27 cellular contexts compared by ENCODE assay signal in genomic region chr2:98205901-98206300, GRCh38.
"Had no signal": no experiment of that assay in that cellular context is flagged by ENCODE, and none has a peak within 500 bp of the region (broad histone marks: within the 10 kb centered on the region; RNA-seq: fewer than 3 reads in every experiment).

No MANE protein-coding gene starts in this region.

- DNase-seq: cortex of kidney; effector memory CD8-positive, alpha-beta T cell; foreskin fibroblast; gastrocnemius medialis; head of caudate nucleus; kidney; mucosa of descending colon; naive B cell; pancreas; retina; right lobe of liver; small intestine; stimulated activated CD4-positive, alpha-beta T cell treated with anti-CD3 and anti-CD28 coated beads, Interleukin-15, amount 100 ng/mL, for 24 hours; stimulated activated CD4-positive, alpha-beta T cell treated with anti-CD3 and anti-CD28 coated beads, Interleukin-2, amount 100 ng/mL, for 48 hours; stimulated activated naive B cell treated with anti-CD40 and anti-IgM and Interleukin-4, amounts not matched to agents 10 μg/mL and 1 μg/mL and 100 μg/mL, for 72 hours; upper lobe of left lung; uterus had no signal

- H3K27ac Mint-ChIP-seq: effector memory CD8-positive, alpha-beta T cell; memory B cell; mesothelial cell of epicardium; naive B cell; natural killer cell treated with Interleukin-12 subunit alpha and Interleukin-12 subunit beta and Interleukin-15 and Interleukin-18, amount 100 ng/mL, for 72 hours; stimulated activated naive B cell treated with anti-CD40 and anti-IgM and Interleukin-4, amounts not matched to agents 10 μg/mL and 1 μg/mL and 100 μg/mL, for 72 hours; stimulated activated naive CD8-positive, alpha-beta T cell treated with anti-CD3 and anti-CD28 coated beads, Interleukin-15, Interleukin-2, amounts not matched to agents 100 ng/mL and 50 ng/mL, for 24 hours had no signal

- ATAC-seq: effector memory CD8-positive, alpha-beta T cell; gastrocnemius medialis; left lobe of liver; mucosa of descending colon; natural killer cell treated with Interleukin-12 subunit alpha and Interleukin-12 subunit beta and Interleukin-15 and Interleukin-18, amount 100 ng/mL, for 72 hours; pancreas; right lobe of liver; stimulated activated naive B cell treated with anti-CD40 and anti-IgM and Interleukin-4, amounts not matched to agents 10 μg/mL and 1 μg/mL and 100 μg/mL, for 72 hours had no signal

- H3K36me3 Mint-ChIP-seq: memory B cell; mesothelial cell of epicardium; naive B cell; natural killer cell treated with Interleukin-12 subunit alpha and Interleukin-12 subunit beta and Interleukin-15 and Interleukin-18, amount 100 ng/mL, for 72 hours; stimulated activated naive B cell treated with anti-CD40 and anti-IgM and Interleukin-4, amounts not matched to agents 10 μg/mL and 1 μg/mL and 100 μg/mL, for 72 hours had no signal

- H3K4me1 ChIP-seq: gastrocnemius medialis, pancreas, right lobe of liver, tibial nerve, upper lobe of left lung, uterus had no signal

- H3K4me1 Mint-ChIP-seq: memory B cell; naive B cell; neural crest cell; stimulated activated naive B cell treated with anti-CD40 and anti-IgM and Interleukin-4, amounts not matched to agents 10 μg/mL and 1 μg/mL and 100 μg/mL, for 72 hours had no signal

- H3K27me3 ChIP-seq: gastrocnemius medialis, pancreas, right lobe of liver, tibial nerve, upper lobe of left lung, uterus had no signal

- H3K9me3 ChIP-seq: gastrocnemius medialis, mucosa of descending colon, neutrophil, pancreas, right lobe of liver, thoracic aorta, tibial nerve, upper lobe of left lung, uterus had no signal

- FAIRE-seq: small intestine had no signal

- H3K36me3 ChIP-seq: gastrocnemius medialis, neutrophil, pancreas, right lobe of liver, thoracic aorta, tibial nerve, upper lobe of left lung, uterus had no signal

- H3K4me3 Mint-ChIP-seq: effector memory CD8-positive, alpha-beta T cell; memory B cell; mesothelial cell of epicardium; naive B cell; natural killer cell treated with Interleukin-12 subunit alpha and Interleukin-12 subunit beta and Interleukin-15 and Interleukin-18, amount 100 ng/mL, for 72 hours; neural crest cell; stimulated activated naive B cell treated with anti-CD40 and anti-IgM and Interleukin-4, amounts not matched to agents 10 μg/mL and 1 μg/mL and 100 μg/mL, for 72 hours; stimulated activated naive CD8-positive, alpha-beta T cell treated with anti-CD3 and anti-CD28 coated beads, Interleukin-15, Interleukin-2, amounts not matched to agents 100 ng/mL and 50 ng/mL, for 24 hours had no signal

- H3K4me3 ChIP-seq: gastrocnemius medialis, lung, mucosa of descending colon, pancreas, right lobe of liver, thoracic aorta, tibial nerve, upper lobe of left lung, uterus had no signal

- H3K9me3 Mint-ChIP-seq: effector memory CD8-positive, alpha-beta T cell; memory B cell; naive B cell; natural killer cell treated with Interleukin-12 subunit alpha and Interleukin-12 subunit beta and Interleukin-15 and Interleukin-18, amount 100 ng/mL, for 72 hours; neural crest cell; stimulated activated naive B cell treated with anti-CD40 and anti-IgM and Interleukin-4, amounts not matched to agents 10 μg/mL and 1 μg/mL and 100 μg/mL, for 72 hours; stimulated activated naive CD8-positive, alpha-beta T cell treated with anti-CD3 and anti-CD28 coated beads, Interleukin-15, Interleukin-2, amounts not matched to agents 100 ng/mL and 50 ng/mL, for 24 hours had no signal

- H3K27ac ChIP-seq: gastrocnemius medialis, neutrophil, pancreas, right lobe of liver, thoracic aorta, tibial nerve, upper lobe of left lung, uterus had no signal
